10 cellular contexts compared by ENCODE assay signal in genomic region chr12:113086249-113087164, GRCh38. TPM values are rescaled to one million over a fixed set of nuclear protein-coding genes. Genes with fewer than 3 reads are reported as not detected.
DNase-seq lines count a peak whose midpoint lies in the region; ATAC-seq and TF ChIP-seq lines count a peak whose summit lies in the region.
"Had no signal": no experiment of that assay in that cellular context is flagged by ENCODE, and none has a peak within 500 bp of the region (broad histone marks: within the 10 kb centered on the region; RNA-seq: fewer than 3 reads in every experiment).

No MANE protein-coding gene starts in this region.

- TF ChIP-seq EP300 in transverse colon (IDR thresholded peaks at IDR 0.05; ENCODE audit: low read depth) = no peak

- no peak for TF ChIP-seq CTCF in transverse colon (IDR thresholded peaks at IDR 0.05)

- no peaks in the 10 kb centered on the region for H3K9me3 ChIP-seq in transverse colon

- no peaks in the 10 kb centered on the region for H3K36me3 Mint-ChIP-seq in activated CD8-positive, alpha-beta memory T cell treated with anti-CD3 and anti-CD28 coated beads, Interleukin-2, amount 10 ng/mL, durations not matched to agents 7 days and 5 days

- DNase-seq in activated T-cell treated with anti-CD3 and anti-CD28 coated beads for 24 hours (ENCODE audit: low read depth) (peak; percentile 15), kidney tubule cell (ENCODE audit: low spot score) (peak; percentile 49), transverse colon (peak; percentile 50), NCI-H345 treated with DMSO at 0.1 percent for 48 hours (lab: John Stamatoyannopoulos, UW; ENCODE audit: unreplicated experiment) (no peak), SKM-1 (lab: John Stamatoyannopoulos, UW; ENCODE audit: unreplicated experiment) (no peak)
- DNase-seq in activated T-cell treated with anti-CD3 and anti-CD28 coated beads, Interleukin-2, amount 50 U/mL, for 1 hour = no peak
- DNase-seq in activated CD8-positive, alpha-beta memory T cell treated with anti-CD3 and anti-CD28 coated beads, Interleukin-2, amount 10 ng/mL, durations not matched to agents 7 days and 5 days = peak; percentile 56
- DNase-seq: hypothalamus, posterior cingulate gyrus had no signal

- H3K4me1 ChIP-seq in transverse colon = no peaks in the 10 kb centered on the region

- no peak for TF ChIP-seq POLR2A in transverse colon (IDR thresholded peaks at IDR 0.05)

- 34 to 62% methylated on average over 6 to 17 of the region's 17 CpGs for WGBS in transverse colon (ENCODE audit: low coverage in 1 of 2), 2 donors

- in situ Hi-C loops in transverse colon (cut with MboI; ENCODE audit: low pct_ligation_motif_present in 1 of 4, low pct_unique_long_range_greater_than_20kb in 1 of 4, low sequenced_read_pairs in 3 of 4) = no loop called here

- H3K27me3 ChIP-seq in transverse colon = peaks cover 24% of the 10 kb centered on the region

- ATAC-seq in activated CD8-positive, alpha-beta memory T cell treated with anti-CD3 and anti-CD28 coated beads, Interleukin-2, amount 10 ng/mL, durations not matched to agents 7 days and 5 days = peak; percentile 28
- no peak for ATAC-seq in GM21381 (IDR thresholded peaks at IDR 0.05; ENCODE audit: unreplicated experiment)

- H3K27ac ChIP-seq in transverse colon = peak overlapping the region in 1 of 4 donors; percentile 6

- no peaks in the 10 kb centered on the region for H3K27me3 Mint-ChIP-seq in activated CD8-positive, alpha-beta memory T cell treated with anti-CD3 and anti-CD28 coated beads, Interleukin-2, amount 10 ng/mL, durations not matched to agents 7 days and 5 days

- H3K4me3 ChIP-seq in transverse colon = no peak overlapping the region

- H3K4me1 Mint-ChIP-seq in activated CD8-positive, alpha-beta memory T cell treated with anti-CD3 and anti-CD28 coated beads, Interleukin-2, amount 10 ng/mL, durations not matched to agents 7 days and 5 days = peaks cover 38% of the 10 kb centered on the region

- no peaks in the 10 kb centered on the region for H3K9me3 Mint-ChIP-seq in activated CD8-positive, alpha-beta memory T cell treated with anti-CD3 and anti-CD28 coated beads, Interleukin-2, amount 10 ng/mL, durations not matched to agents 7 days and 5 days (ENCODE audit: low read depth)

- H3K4me3 Mint-ChIP-seq in activated CD8-positive, alpha-beta memory T cell treated with anti-CD3 and anti-CD28 coated beads, Interleukin-2, amount 10 ng/mL, durations not matched to agents 7 days and 5 days = no peak overlapping the region

- CTCF ChIA-PET in activated CD8-positive, alpha-beta memory T cell treated with anti-CD3 and anti-CD28 coated beads, Interleukin-2, amount 10 ng/mL, durations not matched to agents 7 days and 5 days (lab: Charles Lee) = interaction anchor here (1.0 kb wide), 1 partner anchor 94 kb away, joined by 4 read pairs; no protein-coding TSS in a partner anchor

- peak overlapping the region; percentile 33 for H3K27ac Mint-ChIP-seq in activated CD8-positive, alpha-beta memory T cell treated with anti-CD3 and anti-CD28 coated beads, Interleukin-2, amount 10 ng/mL, durations not matched to agents 7 days and 5 days

- intact Hi-C loops in transverse colon (cut with DNase I; ENCODE audit: low total_unique reads) = no loop called here

- H3K36me3 ChIP-seq in transverse colon = no peaks in the 10 kb centered on the region

RNA-seq across cellular contexts. Expression of gene DTX1, which starts 30.0 kb away (rescaled TPM):
- total RNA-seq in activated CD8-positive, alpha-beta memory T cell treated with anti-CD3 and anti-CD28 coated beads, Interleukin-2, amount 10 ng/mL, durations not matched to agents 7 days and 5 days = under 1 TPM; 0.16 to 0.35 TPM
- 1 to 10 TPM in 3 of 4 donors, under 1 TPM in 1; 1.00 to 4.3 (median 3.0) TPM for total RNA-seq in transverse colon

RNA-seq across cellular contexts. Expression of gene RASAL1, which starts 49.1 kb away (rescaled TPM):
- total RNA-seq in activated CD8-positive, alpha-beta memory T cell treated with anti-CD3 and anti-CD28 coated beads, Interleukin-2, amount 10 ng/mL, durations not matched to agents 7 days and 5 days = not detected
- total RNA-seq in transverse colon = 10 to 100 TPM in 1 of 4 donors, 1 to 10 TPM in 3; 1.9 to 38.2 (median 4.9) TPM

Comparison
In these comparisons a context has a peak if more than half of its experiments do, and no peak if none do; other contexts are left out.
1. DNase-seq: peak in activated T-cell treated with anti-CD3 and anti-CD28 coated beads for 24 hours (single experiment), activated CD8-positive, alpha-beta memory T cell treated with anti-CD3 and anti-CD28 coated beads, Interleukin-2, amount 10 ng/mL, durations not matched to agents 7 days and 5 days (single experiment), kidney tubule cell (single experiment) and transverse colon (single experiment); none in activated T-cell treated with anti-CD3 and anti-CD28 coated beads, Interleukin-2, amount 50 U/mL, for 1 hour (single experiment), NCI-H345 treated with DMSO at 0.1 percent for 48 hours (single experiment) and SKM-1 (single experiment).